ENCODE assay signal across 1 cellular context in genomic region chr16:67935402-67936123, GRCh38.
TF ChIP-seq lines count a peak whose summit lies in the region.

No MANE protein-coding gene starts in this region.

TF ChIP-seq in GM12878, 131 proteins besides CTCF, POLR2A, EP300 and RAD21 (continued from another document):
- TF ChIP-seq, protein P1, sequence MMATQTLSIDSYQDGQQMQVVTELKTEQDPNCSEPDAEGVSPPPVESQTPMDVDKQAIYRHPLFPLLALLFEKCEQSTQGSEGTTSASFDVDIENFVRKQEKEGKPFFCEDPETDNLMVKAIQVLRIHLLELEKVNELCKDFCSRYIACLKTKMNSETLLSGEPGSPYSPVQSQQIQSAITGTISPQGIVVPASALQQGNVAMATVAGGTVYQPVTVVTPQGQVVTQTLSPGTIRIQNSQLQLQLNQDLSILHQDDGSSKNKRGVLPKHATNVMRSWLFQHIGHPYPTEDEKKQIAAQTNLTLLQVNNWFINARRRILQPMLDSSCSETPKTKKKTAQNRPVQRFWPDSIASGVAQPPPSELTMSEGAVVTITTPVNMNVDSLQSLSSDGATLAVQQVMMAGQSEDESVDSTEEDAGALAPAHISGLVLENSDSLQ (IDR thresholded peaks at IDR 0.05): peak; percentile 98
- TF ChIP-seq FOS (IDR thresholded peaks at IDR 0.05; ENCODE audit: borderline replicate concordance, extremely low read depth, insufficient read length): no peak
- peak; percentile 43; the same call in 1 of the 2 replicates for TF ChIP-seq GATAD2B (conservative IDR thresholded peaks at IDR 0.05; ENCODE audit: low read depth)
- peak; percentile 98 for TF ChIP-seq HDGF (IDR thresholded peaks at IDR 0.05)
- TF ChIP-seq, protein P2, sequence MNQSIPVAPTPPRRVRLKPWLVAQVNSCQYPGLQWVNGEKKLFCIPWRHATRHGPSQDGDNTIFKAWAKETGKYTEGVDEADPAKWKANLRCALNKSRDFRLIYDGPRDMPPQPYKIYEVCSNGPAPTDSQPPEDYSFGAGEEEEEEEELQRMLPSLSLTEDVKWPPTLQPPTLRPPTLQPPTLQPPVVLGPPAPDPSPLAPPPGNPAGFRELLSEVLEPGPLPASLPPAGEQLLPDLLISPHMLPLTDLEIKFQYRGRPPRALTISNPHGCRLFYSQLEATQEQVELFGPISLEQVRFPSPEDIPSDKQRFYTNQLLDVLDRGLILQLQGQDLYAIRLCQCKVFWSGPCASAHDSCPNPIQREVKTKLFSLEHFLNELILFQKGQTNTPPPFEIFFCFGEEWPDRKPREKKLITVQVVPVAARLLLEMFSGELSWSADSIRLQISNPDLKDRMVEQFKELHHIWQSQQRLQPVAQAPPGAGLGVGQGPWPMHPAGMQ (IDR thresholded peaks at IDR 0.05; ENCODE audit: borderline replicate concordance): no peak
- no peak for TF ChIP-seq SUZ12 (IDR thresholded peaks at IDR 0.05; ENCODE audit: unreplicated experiment)
- peak; percentile 41 to 64; a peak in 2 of 3 replicates for TF ChIP-seq EGR1 (IDR thresholded peaks at IDR 0.05; ENCODE audit: borderline replicate concordance in 1 of 2, low read depth in 2 of 2, low read length in 2 of 2)
- no peak for TF ChIP-seq NRF1 (conservative IDR thresholded peaks at IDR 0.05; ENCODE audit: low read depth, low read length)
- TF ChIP-seq KAT2A (conservative IDR thresholded peaks at IDR 0.05; ENCODE audit: control insufficient read depth, low read depth, low read length): no peak
- no peak for TF ChIP-seq RBBP5 (conservative IDR thresholded peaks at IDR 0.05)
- no peak for TF ChIP-seq ZNF24 (IDR thresholded peaks at IDR 0.05)
- peak; percentile 34 for TF ChIP-seq RELA (IDR thresholded peaks at IDR 0.05; ENCODE audit: borderline replicate concordance, partially characterized antibody)
- TF ChIP-seq RELB (IDR thresholded peaks at IDR 0.05; ENCODE audit: low read depth): no peak; the same call in 1 of the 2 replicates
- peak; percentile 94 for TF ChIP-seq MXI1 (IDR thresholded peaks at IDR 0.05; ENCODE audit: low read depth, low read length)
- TF ChIP-seq FOXK2 (IDR thresholded peaks at IDR 0.05): no peak
- peak; percentile 87 for TF ChIP-seq YY1 (IDR thresholded peaks at IDR 0.05; ENCODE audit: low read depth, low read length)
- no peak for TF ChIP-seq HDAC6 (IDR thresholded peaks at IDR 0.05; ENCODE audit: unreplicated experiment)
- TF ChIP-seq PML (IDR thresholded peaks at IDR 0.05; ENCODE audit: low read length): peak; percentile 66; the same call in 1 of the 2 replicates
- peak; percentile 31 for TF ChIP-seq BACH1 (IDR thresholded peaks at IDR 0.05; ENCODE audit: borderline replicate concordance)
- no peak for TF ChIP-seq ATF2 (IDR thresholded peaks at IDR 0.05; ENCODE audit: low read length)
- no peak for TF ChIP-seq CEBPB (IDR thresholded peaks at IDR 0.05; ENCODE audit: borderline replicate concordance in 1 of 2, low read depth in 2 of 2, low read length in 2 of 2)
- TF ChIP-seq CHD1 (IDR thresholded peaks at IDR 0.05; ENCODE audit: low read depth, low read length): no peak
- TF ChIP-seq ZZZ3 (IDR thresholded peaks at IDR 0.05; ENCODE audit: control insufficient read depth, insufficient read length, low read depth): no peak
- TF ChIP-seq, protein P3, sequence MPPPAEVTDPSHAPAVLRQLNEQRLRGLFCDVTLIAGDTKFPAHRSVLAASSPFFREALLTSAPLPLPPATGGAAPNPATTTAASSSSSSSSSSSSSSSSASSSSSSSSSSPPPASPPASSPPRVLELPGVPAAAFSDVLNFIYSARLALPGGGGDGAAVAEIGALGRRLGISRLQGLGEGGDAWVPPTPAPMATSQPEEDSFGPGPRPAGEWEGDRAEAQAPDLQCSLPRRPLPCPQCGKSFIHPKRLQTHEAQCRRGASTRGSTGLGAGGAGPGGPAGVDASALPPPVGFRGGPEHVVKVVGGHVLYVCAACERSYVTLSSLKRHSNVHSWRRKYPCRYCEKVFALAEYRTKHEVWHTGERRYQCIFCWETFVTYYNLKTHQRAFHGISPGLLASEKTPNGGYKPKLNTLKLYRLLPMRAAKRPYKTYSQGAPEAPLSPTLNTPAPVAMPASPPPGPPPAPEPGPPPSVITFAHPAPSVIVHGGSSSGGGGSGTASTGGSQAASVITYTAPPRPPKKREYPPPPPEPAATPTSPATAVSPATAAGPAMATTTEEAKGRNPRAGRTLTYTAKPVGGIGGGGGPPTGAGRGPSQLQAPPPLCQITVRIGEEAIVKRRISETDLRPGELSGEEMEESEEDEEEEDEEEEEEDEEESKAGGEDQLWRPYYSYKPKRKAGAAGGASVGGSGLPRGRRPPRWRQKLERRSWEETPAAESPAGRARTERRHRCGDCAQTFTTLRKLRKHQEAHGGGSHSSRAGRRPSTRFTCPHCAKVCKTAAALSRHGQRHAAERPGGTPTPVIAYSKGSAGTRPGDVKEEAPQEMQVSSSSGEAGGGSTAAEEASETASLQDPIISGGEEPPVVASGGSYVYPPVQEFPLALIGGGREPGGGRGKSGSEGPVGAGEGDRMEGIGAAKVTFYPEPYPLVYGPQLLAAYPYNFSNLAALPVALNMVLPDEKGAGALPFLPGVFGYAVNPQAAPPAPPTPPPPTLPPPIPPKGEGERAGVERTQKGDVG (CRISPR knock-in tag; IDR thresholded peaks at IDR 0.05): no peak
- TF ChIP-seq BCL3 (IDR thresholded peaks at IDR 0.05; ENCODE audit: borderline replicate concordance, insufficient read depth, low read depth, low read length, poor library complexity, severe bottlenecking): peak; percentile 85
- TF ChIP-seq RCOR1 (conservative IDR thresholded peaks at IDR 0.05; ENCODE audit: low read depth, low read length): no peak
- TF ChIP-seq BMI1 (IDR thresholded peaks at IDR 0.05; ENCODE audit: borderline replicate concordance): no peak
- TF ChIP-seq IRF4 (IDR thresholded peaks at IDR 0.05; ENCODE audit: low read depth, low read length): no peak; the same call in 1 of the 2 replicates
